Comparison of ENCODE assay signal across 1 cellular context in the genomic region with DNA sequence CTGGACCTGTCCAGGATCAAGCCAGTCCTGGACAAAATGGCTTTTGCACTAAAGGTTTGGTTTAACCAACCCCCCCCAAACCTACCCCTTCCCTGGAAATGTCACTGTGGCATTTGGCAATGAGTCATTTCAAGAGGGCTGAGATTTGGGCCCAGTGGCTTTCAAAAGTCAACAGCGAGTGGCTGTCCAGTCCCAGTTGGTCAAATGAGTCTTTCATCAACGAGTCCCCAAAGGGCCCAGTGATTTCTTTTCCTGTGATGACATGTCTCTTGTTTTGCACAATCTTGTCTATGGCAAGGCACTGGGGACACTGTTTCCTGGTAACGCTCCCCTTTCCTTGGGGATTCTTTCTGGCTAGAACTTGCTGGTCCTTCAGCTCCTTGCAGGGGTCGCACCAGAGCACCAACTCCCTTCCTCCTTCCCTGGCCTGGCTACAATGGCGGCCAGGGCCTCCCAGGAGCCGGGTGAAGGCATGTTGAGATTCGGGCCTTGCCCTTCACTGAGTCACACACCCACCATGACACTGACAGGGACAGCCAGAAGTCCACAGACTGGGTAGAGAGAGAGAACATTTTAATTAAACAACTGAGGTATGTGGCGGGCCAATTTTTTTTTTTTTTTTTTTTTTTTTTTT.
TF ChIP-seq lines count a peak whose summit lies in the region.

No MANE protein-coding gene starts in this region.

TF ChIP-seq in IMR-90, 13 proteins besides CTCF, POLR2A, EP300 and RAD21:
- TF ChIP-seq MAZ (IDR thresholded peaks at IDR 0.05; ENCODE audit: borderline replicate concordance, low read depth, low read length) (no peak), NFE2L2 (IDR thresholded peaks at IDR 0.05; ENCODE audit: low read depth, low read length) (no peak)
